ENCODE assay signal across 8 cellular contexts in the genomic region with DNA sequence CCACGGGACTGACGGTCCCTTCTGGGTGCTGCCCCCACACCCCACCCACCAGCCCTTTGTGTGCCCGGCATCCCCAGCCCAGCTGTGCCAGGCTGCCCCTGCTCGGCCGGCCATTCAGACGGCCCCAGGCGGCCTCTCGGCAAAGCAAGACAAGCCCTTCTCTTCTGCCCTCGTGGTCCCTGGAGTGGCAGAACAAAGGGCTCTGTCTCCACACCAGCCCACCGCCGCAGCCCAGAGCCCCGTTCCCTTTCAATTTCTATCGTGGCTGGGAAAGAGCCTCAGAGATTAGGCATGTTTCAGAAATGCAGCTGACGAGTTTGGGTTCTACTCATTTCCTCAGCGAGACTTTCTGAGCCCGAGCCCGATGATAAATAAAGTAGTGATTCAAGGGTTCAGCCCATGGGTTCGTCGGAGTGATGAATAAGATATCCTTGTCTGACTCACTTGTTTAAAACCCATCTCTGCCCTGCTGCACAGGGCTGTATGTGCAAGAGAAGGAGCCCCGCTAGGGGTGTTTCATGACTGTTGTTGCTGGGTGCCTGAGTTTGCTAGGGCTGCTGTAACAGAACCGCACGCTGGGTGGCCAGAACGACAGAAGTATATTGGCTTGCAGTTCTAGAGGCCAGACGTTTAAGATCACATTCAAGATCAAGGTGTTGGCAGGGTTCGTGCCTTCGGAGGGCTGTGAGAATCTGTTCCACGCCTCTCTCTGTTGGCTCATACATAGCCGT. TPM values are rescaled to one million over a fixed set of nuclear protein-coding genes. Genes with fewer than 3 reads are reported as not detected.
A peak's percentile ranks its signal among the peaks of the same experiment; 100 is the strongest.
DNase-seq lines count a peak whose midpoint lies in the region; ATAC-seq lines count a peak whose summit lies in the region.

No MANE protein-coding gene starts in this region.

- H3K27ac Mint-ChIP-seq in activated CD4-positive, alpha-beta memory T cell treated with anti-CD3 and anti-CD28 coated beads for 36 hours, result peak overlapping the region; percentile 81

- intact Hi-C loops in activated CD4-positive, alpha-beta memory T cell treated with anti-CD3 and anti-CD28 coated beads for 36 hours (cut with micrococcal nuclease), result loop anchor here (1.0 kb wide), 3 partner anchors 10 to 104 kb away; no protein-coding TSS in a partner anchor

- H3K27ac ChIP-seq in duodenal mucosa (ENCODE audit: low read depth, low read length), result peak overlapping the region; percentile 76
- peak overlapping the region; percentile 91 for H3K27ac ChIP-seq in mesodermal cell (ENCODE audit: low read depth, low read length, severe bottlenecking)

- WGBS in mesodermal cell (ENCODE audit: insufficient coverage in 2 of 2), 2 experiments, result 61 to 67% methylated on average over 27 to 28 of the region's 28 CpGs

- H3K4me3 Mint-ChIP-seq in activated CD4-positive, alpha-beta memory T cell treated with anti-CD3 and anti-CD28 coated beads for 36 hours, result peak overlapping the region; percentile 74

- in situ Hi-C loops in KBM-7 (cut with MboI; ENCODE audit: low pct_unique_long_range_greater_than_20kb, low sequenced_read_pairs), result no loop called here

- H3K4me1 ChIP-seq in duodenal mucosa (ENCODE audit: control insufficient read depth in 1 of 2, insufficient read depth in 2 of 2, low read length in 2 of 2) (peaks cover 25 to 31% of the 10 kb centered on the region in 2 donors), mesodermal cell (ENCODE audit: control insufficient read depth, insufficient read depth, low read length, poor library complexity, severe bottlenecking) (peaks cover 33% of the 10 kb centered on the region)

- H3K4me3 ChIP-seq in duodenal mucosa (ENCODE audit: low read depth in 1 of 2, low read length in 2 of 2) (peak overlapping the region; percentile 38 to 51), mesodermal cell (ENCODE audit: extremely low read depth, insufficient read depth, low read length, poor library complexity, severe bottlenecking) (peak overlapping the region; percentile 14)

- ATAC-seq in GM18870 (IDR thresholded peaks at IDR 0.05; ENCODE audit: unreplicated experiment), result peak; percentile 36

- H3K4me1 Mint-ChIP-seq in activated CD4-positive, alpha-beta memory T cell treated with anti-CD3 and anti-CD28 coated beads for 36 hours (ENCODE audit: low read depth), result peaks cover 53% of the 10 kb centered on the region

- H3K27me3 Mint-ChIP-seq in activated CD4-positive, alpha-beta memory T cell treated with anti-CD3 and anti-CD28 coated beads for 36 hours, result no peaks in the 10 kb centered on the region

- H3K9me3 ChIP-seq in duodenal mucosa (ENCODE audit: control insufficient read depth in 1 of 2, low read length in 2 of 2) (no peaks in the 10 kb centered on the region), mesodermal cell (ENCODE audit: control insufficient read depth, low read length) (no peaks in the 10 kb centered on the region)

- H3K9ac ChIP-seq in duodenal mucosa (ENCODE audit: low read depth in 1 of 2, low read length in 2 of 2), result peak overlapping the region; percentile 33 to 39

- H3K36me3 Mint-ChIP-seq in activated CD4-positive, alpha-beta memory T cell treated with anti-CD3 and anti-CD28 coated beads for 36 hours, result peaks cover 9% of the 10 kb centered on the region

- POLR2A ChIA-PET in activated CD4-positive, alpha-beta memory T cell treated with anti-CD3 and anti-CD28 coated beads for 36 hours (lab: Charles Lee), result interaction anchor here (0.9 kb wide), 1 partner anchor 46 kb away, joined by 3 read pairs; no protein-coding TSS in a partner anchor

- CTCF ChIA-PET in activated CD4-positive, alpha-beta memory T cell treated with anti-CD3 and anti-CD28 coated beads for 36 hours (lab: Charles Lee), result no interaction called here

- no peaks in the 10 kb centered on the region for H3K9me3 Mint-ChIP-seq in activated CD4-positive, alpha-beta memory T cell treated with anti-CD3 and anti-CD28 coated beads for 36 hours

- H3K27me3 ChIP-seq in duodenal mucosa (ENCODE audit: control insufficient read depth in 1 of 2, insufficient read depth in 2 of 2, low read length in 2 of 2), result no peaks in the 10 kb centered on the region

- H3K36me3 ChIP-seq in duodenal mucosa (ENCODE audit: control insufficient read depth in 1 of 2, insufficient read depth in 2 of 2, low read length in 2 of 2) (no peaks in the 10 kb centered on the region), mesodermal cell (ENCODE audit: control insufficient read depth, insufficient read depth, low read length) (peaks cover 39% of the 10 kb centered on the region)

- DNase-seq in M059J (ENCODE audit: low read depth) (peak; percentile 99), KBM-7 (no peak), NOMO-1 treated with DMSO at 0.1 percent for 48 hours (lab: John Stamatoyannopoulos, UW; ENCODE audit: unreplicated experiment) (no peak)
- DNase-seq in activated CD4-positive, alpha-beta memory T cell treated with anti-CD3 and anti-CD28 coated beads for 36 hours, result peak; percentile 88
- DNase-seq in stimulated activated CD8-positive, alpha-beta memory T cell treated with anti-CD3 and anti-CD28 coated beads, Interleukin-12 subunit alpha, Interleukin-12 subunit beta, amount 100 ng/mL, for 24 hours (ENCODE audit: extremely low read depth), result peak; percentile 50

RNA-seq across cellular contexts. Expression of a gene that starts 4.3 kb away (rescaled TPM):
- total RNA-seq in M059J (2014; rRNA removed; shearing (Covaris generic)), result 33.0 and 57.0 TPM in 2 replicates
- total RNA-seq in activated CD4-positive, alpha-beta memory T cell treated with anti-CD3 and anti-CD28 coated beads for 36 hours, result 100 to 1,000 TPM; 100 to 104 TPM
- polyA plus RNA-seq in mesodermal cell (2013, experiment 1 of 2), result 74.9 TPM
- 63.6 TPM for polyA plus RNA-seq in mesodermal cell (2013, experiment 2 of 2)

RNA-seq across cellular contexts. Expression of a gene that starts 4.6 kb away (rescaled TPM):
- total RNA-seq in M059J (2014; rRNA removed; shearing (Covaris generic)), result 20.9 and 23.7 TPM in 2 replicates
- total RNA-seq in activated CD4-positive, alpha-beta memory T cell treated with anti-CD3 and anti-CD28 coated beads for 36 hours, result 10 to 100 TPM; 34.9 to 36.8 TPM
- 16.0 TPM for polyA plus RNA-seq in mesodermal cell (2013, experiment 1 of 2)
- polyA plus RNA-seq in mesodermal cell (2013, experiment 2 of 2), result 15.7 TPM

RNA-seq across cellular contexts. Expression of a gene that starts 53.3 kb away (rescaled TPM):
- total RNA-seq in M059J (2014; rRNA removed; shearing (Covaris generic)), result not detected in 2 replicates
- under 1 TPM; 0.31 to 0.88 TPM for total RNA-seq in activated CD4-positive, alpha-beta memory T cell treated with anti-CD3 and anti-CD28 coated beads for 36 hours
- 17.8 TPM for polyA plus RNA-seq in mesodermal cell (2013, experiment 1 of 2)
- 12.5 TPM for polyA plus RNA-seq in mesodermal cell (2013, experiment 2 of 2)

Comparison
In these comparisons a context has a peak if more than half of its experiments do, and no peak if none do; other contexts are left out.
1. DNase-seq: peak in M059J (single experiment), activated CD4-positive, alpha-beta memory T cell treated with anti-CD3 and anti-CD28 coated beads for 36 hours (single experiment) and stimulated activated CD8-positive, alpha-beta memory T cell treated with anti-CD3 and anti-CD28 coated beads, Interleukin-12 subunit alpha, Interleukin-12 subunit beta, amount 100 ng/mL, for 24 hours (single experiment); none in KBM-7 (single experiment) and NOMO-1 treated with DMSO at 0.1 percent for 48 hours (single experiment).